35 cellular contexts compared by ENCODE assay signal in genomic region chr10:112553315-112553714, GRCh38.
"Had no signal": no experiment of that assay in that cellular context is flagged by ENCODE, and none has a peak within 500 bp of the region (broad histone marks: within the 10 kb centered on the region; RNA-seq: fewer than 3 reads in every experiment).

No MANE protein-coding gene starts in this region.

- H3K36me3 ChIP-seq: MG63 had no signal

- H3K9me3 ChIP-seq: MG63 had no signal

- DNase-seq: Karpas-422, Kasumi-1, MG63, MM.1S, MV-4-11, NCI-H1048, NCI-H1092, NCI-H1092 treated with DMSO at 0.1 percent for 48 hours, NCI-H1105, NCI-H1105 treated with DMSO at 0.1 percent for 48 hours, NCI-H1417, NCI-H1417 treated with DMSO at 0.1 percent for 48 hours, NCI-H1436, NCI-H1436 treated with DMSO at 0.1 percent for 48 hours, NCI-H146, NCI-H1694, NCI-H1694 treated with DMSO at 0.1 percent for 48 hours, NCI-H187, NCI-H187 treated with DMSO at 0.1 percent for 48 hours, NCI-H1930, NCI-H2029, NCI-H2029 treated with DMSO at 0.1 percent for 48 hours, NCI-H2081, NCI-H2081 treated with DMSO at 0.1 percent for 48 hours, NCI-H2107, NCI-H2171, NCI-H2171 treated with DMSO at 0.1 percent for 48 hours, NCI-H2227 treated with DMSO at 0.1 percent for 48 hours, NCI-H226, NCI-H446, NCI-H446 treated with DMSO at 0.1 percent for 48 hours, NCI-H510A, NCI-H510A treated with DMSO at 0.1 percent for 48 hours, NCI-H524, NCI-H524 treated with DMSO at 0.1 percent for 48 hours had no signal

- H3K27me3 ChIP-seq: MG63 had no signal

- H3K4me3 ChIP-seq: MG63 had no signal
